ENCODE assay signal across 22 cellular contexts in the genomic region with DNA sequence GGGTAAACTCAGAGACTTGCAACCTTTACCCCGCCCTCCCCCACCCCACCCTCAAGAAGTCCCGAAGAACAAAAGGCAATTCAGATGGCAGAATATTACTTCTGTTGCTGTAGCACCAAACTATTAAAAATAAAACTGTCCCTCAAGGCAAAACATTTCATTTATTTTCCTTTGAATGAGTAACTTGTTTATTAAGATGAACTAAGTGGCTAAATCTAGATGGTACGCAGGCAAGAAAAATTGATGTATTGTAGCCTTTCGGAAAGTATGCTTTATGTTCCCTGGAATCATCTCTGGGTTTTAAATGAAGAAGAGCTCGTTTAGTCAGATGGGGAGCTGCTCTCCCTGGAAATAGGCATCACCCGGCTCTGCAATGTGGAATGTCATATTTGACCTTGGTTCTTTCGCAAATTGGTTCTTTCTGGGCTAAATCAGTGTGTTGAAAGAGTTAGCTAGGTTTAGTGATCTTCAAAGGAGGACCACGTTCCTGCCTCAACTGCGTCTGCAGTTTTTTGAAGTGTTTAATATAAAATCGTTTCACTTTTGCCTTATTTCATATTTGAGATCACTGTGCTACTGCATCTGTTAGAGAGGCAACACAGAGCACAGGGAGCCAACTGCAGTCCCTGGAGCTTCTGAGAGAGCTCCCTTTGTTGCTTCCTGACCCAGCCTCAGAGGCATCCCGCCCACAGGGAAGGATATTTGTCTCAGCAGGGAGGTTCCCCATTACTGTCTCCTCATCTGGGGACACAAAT.
DNase-seq lines count a peak whose midpoint lies in the region; TF ChIP-seq lines count a peak whose summit lies in the region.
"Had no signal": no experiment of that assay in that cellular context is flagged by ENCODE, and none has a peak within 500 bp of the region (broad histone marks: within the 10 kb centered on the region; RNA-seq: fewer than 3 reads in every experiment).

No MANE protein-coding gene starts in this region.

- H2AFZ ChIP-seq in hepatocyte = no peak overlapping the region

- H3K4me3 ChIP-seq in adipocyte (ENCODE audit: low read length) (no peak overlapping the region), hepatocyte (no peak overlapping the region), rectal smooth muscle tissue (ENCODE audit: low read length) (peak overlapping the region; percentile 9)
- H3K4me3 ChIP-seq: GM12878, ovary had no signal

- no peaks in the 10 kb centered on the region for H3K4me1 ChIP-seq in adipocyte (ENCODE audit: control insufficient read depth, insufficient read depth, low read length)
- H3K4me1 ChIP-seq in hepatocyte (ENCODE audit: insufficient read depth) = peaks cover 5% of the 10 kb centered on the region
- H3K4me1 ChIP-seq in rectal smooth muscle tissue (ENCODE audit: control insufficient read depth, insufficient read depth, low read length) = peaks cover 5% of the 10 kb centered on the region
- H3K4me1 ChIP-seq: foreskin keratinocyte had no signal

- H3K27ac ChIP-seq in hepatocyte = peak overlapping the region; percentile 17
- no peak overlapping the region for H3K27ac ChIP-seq in rectal smooth muscle tissue (ENCODE audit: low read depth, low read length)
- H3K27ac ChIP-seq: foreskin keratinocyte, ovary, VCaP had no signal

- H3K9me3 ChIP-seq in adipocyte (ENCODE audit: control insufficient read depth, low read length) (no peaks in the 10 kb centered on the region), hepatocyte (ENCODE audit: low read depth) (no peaks in the 10 kb centered on the region)
- H3K9me3 ChIP-seq: ovary had no signal

- H3K79me2 ChIP-seq in hepatocyte = peaks cover 80% of the 10 kb centered on the region

- H4K20me1 ChIP-seq in hepatocyte (ENCODE audit: insufficient read depth, poor library complexity, severe bottlenecking) = peaks cover 16% of the 10 kb centered on the region

- H3K4me1 Mint-ChIP-seq in HFFc6 (ENCODE audit: low read depth) = peaks cover 11% of the 10 kb centered on the region

- H3K27ac Mint-ChIP-seq in HFFc6 = no peak overlapping the region; the same call in 1 of the 2 replicates
- H3K27ac Mint-ChIP-seq: T-helper 1 cell treated with Interleukin-12 subunit alpha and Interleukin-12 subunit beta and Interleukin-4 antibody, amounts not matched to agents 30 μg/mL and 1 μg/mL, for 36 hours had no signal

- 63% methylated on average over 11 of the region's 11 CpGs for WGBS in hepatocyte (ENCODE audit: low lambda C conversion rate, missing lambda C conversion rate)

- H3K36me3 ChIP-seq in adipocyte (ENCODE audit: control insufficient read depth, insufficient read depth, low read length, severe bottlenecking) (no peaks in the 10 kb centered on the region), hepatocyte (replicated peaks; ENCODE audit: insufficient read depth, low read depth) (no peaks in the 10 kb centered on the region), rectal smooth muscle tissue (ENCODE audit: control insufficient read depth, insufficient read depth, low read length) (no peaks in the 10 kb centered on the region)
- H3K36me3 ChIP-seq: ovary had no signal

- H3K27me3 ChIP-seq in adipocyte (replicated peaks; ENCODE audit: control insufficient read depth, insufficient read depth, low read length) = peaks cover 4% of the 10 kb centered on the region
- no peaks in the 10 kb centered on the region for H3K27me3 ChIP-seq in hepatocyte
- no peaks in the 10 kb centered on the region for H3K27me3 ChIP-seq in rectal smooth muscle tissue (ENCODE audit: control insufficient read depth, insufficient read depth, low read length)
- H3K27me3 ChIP-seq: foreskin keratinocyte, ovary had no signal

- H3K4me3 Mint-ChIP-seq in HFFc6 = peak overlapping the region; percentile 38; the same call in 1 of the 2 replicates
- H3K4me3 Mint-ChIP-seq: T-helper 1 cell treated with Interleukin-12 subunit alpha and Interleukin-12 subunit beta and Interleukin-4 antibody, amounts not matched to agents 30 μg/mL and 1 μg/mL, for 36 hours had no signal

- DNase-seq in HFFc6 (no peak), adipocyte (ENCODE audit: low read depth) (peak; percentile 52), hepatocyte (ENCODE audit: low spot score) (no peak), NAMALWA (ENCODE audit: low spot score) (no peak), NOMO-1 treated with dmso at 0.1 percent for 144 hours (lab: John Stamatoyannopoulos, UW; ENCODE audit: unreplicated experiment) (no peak), RKO (ENCODE audit: low spot score) (no peak)
- DNase-seq: activated CD4-positive, alpha-beta T cell treated with anti-CD3 and anti-CD28 coated beads, Interleukin-2, amount 50 U/mL, for 4 hours; activated gamma-delta T cell treated with Interleukin-2 at 50 U/mL for 16 hours; AML-193; cerebellar nuclear complex; foreskin keratinocyte; HCEC 1CT; Kasumi-1; left cardiac atrium; NCI-H226; ovary; Right ventricle myocardium superior; stimulated activated CD4-positive, alpha-beta T cell treated with anti-CD3 and anti-CD28 coated beads, Interleukin-2, amount 100 ng/mL, for 48 hours had no signal

- peak overlapping the region; percentile 46 for H3K4me2 ChIP-seq in hepatocyte

- no peaks in the 10 kb centered on the region for H3K36me3 Mint-ChIP-seq in HFFc6 (ENCODE audit: low read depth)

- TF ChIP-seq CTCF in HFFc6 (IDR thresholded peaks at IDR 0.05) (no peak), hepatocyte (IDR thresholded peaks at IDR 0.05; ENCODE audit: poor library complexity) (no peak)

- H3K9ac ChIP-seq in adipocyte (ENCODE audit: low read length) (no peak overlapping the region), rectal smooth muscle tissue (ENCODE audit: low read length) (no peak overlapping the region)

- no peaks in the 10 kb centered on the region for H3K9me2 ChIP-seq in hepatocyte (replicated peaks; ENCODE audit: insufficient read depth)

- H3K27me3 Mint-ChIP-seq in HFFc6 (ENCODE audit: insufficient read depth) = no peaks in the 10 kb centered on the region; the same call in 1 of the 2 replicates

- no peaks in the 10 kb centered on the region for H3K9me3 Mint-ChIP-seq in HFFc6
- H3K9me3 Mint-ChIP-seq: T-helper 1 cell treated with Interleukin-12 subunit alpha and Interleukin-12 subunit beta and Interleukin-4 antibody, amounts not matched to agents 30 μg/mL and 1 μg/mL, for 36 hours had no signal
